Comparison of ENCODE assay signal across 1 cellular context in the genomic region with DNA sequence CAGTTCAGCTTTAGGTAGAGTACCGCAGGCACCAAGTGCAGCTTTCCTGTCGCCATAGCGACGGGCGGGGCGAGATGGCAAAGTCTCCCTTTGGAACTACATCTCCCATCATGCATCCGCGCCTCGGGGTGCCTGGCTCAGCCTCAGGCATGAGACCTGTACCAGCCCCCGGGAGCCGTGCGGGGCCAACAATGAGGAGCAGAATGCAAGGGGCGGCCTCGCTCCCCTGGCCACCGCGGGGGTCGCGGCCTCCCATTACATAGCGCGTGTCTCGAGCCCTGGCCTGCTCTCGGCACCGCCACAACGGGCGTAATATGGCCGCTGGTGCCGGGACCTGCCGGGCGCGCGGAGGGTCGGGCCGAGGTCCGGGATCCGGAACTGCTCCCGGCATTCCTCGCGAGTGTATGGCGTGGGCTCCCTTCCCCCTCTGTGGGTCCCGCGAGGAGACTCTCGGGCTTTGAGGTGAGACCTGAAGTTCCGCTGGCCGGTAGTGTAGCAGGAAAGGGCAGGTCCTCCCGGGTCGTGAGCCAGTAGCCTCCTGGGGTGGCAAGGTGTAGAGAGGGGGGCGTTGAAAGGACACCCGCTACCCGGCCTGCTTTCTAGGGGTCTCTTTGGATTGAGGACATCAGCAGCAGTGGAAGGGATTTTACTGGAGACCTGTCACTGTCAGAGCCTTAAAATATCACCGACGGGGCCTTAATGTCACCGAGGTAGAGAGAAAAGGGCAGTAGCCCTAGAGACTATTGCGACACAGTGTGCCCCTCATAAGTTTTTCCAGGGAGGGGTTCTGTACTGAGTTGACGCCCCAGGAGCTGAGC.
TF ChIP-seq lines count a peak whose summit lies in the region.

A gene with protein sequence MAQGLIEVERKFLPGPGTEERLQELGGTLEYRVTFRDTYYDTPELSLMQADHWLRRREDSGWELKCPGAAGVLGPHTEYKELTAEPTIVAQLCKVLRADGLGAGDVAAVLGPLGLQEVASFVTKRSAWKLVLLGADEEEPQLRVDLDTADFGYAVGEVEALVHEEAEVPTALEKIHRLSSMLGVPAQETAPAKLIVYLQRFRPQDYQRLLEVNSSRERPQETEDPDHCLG (plus strand): TSS at position 390 of the 818 bp plus-strand sequence. CDS start 487 bp downstream, outside the sequence.

TF ChIP-seq in GM12878, 131 proteins besides CTCF, POLR2A, EP300 and RAD21 (continued from another document):
- TF ChIP-seq, protein P1, sequence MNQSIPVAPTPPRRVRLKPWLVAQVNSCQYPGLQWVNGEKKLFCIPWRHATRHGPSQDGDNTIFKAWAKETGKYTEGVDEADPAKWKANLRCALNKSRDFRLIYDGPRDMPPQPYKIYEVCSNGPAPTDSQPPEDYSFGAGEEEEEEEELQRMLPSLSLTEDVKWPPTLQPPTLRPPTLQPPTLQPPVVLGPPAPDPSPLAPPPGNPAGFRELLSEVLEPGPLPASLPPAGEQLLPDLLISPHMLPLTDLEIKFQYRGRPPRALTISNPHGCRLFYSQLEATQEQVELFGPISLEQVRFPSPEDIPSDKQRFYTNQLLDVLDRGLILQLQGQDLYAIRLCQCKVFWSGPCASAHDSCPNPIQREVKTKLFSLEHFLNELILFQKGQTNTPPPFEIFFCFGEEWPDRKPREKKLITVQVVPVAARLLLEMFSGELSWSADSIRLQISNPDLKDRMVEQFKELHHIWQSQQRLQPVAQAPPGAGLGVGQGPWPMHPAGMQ (IDR thresholded peaks at IDR 0.05; ENCODE audit: borderline replicate concordance): peak; percentile 18; the same call in 1 of the 2 replicates
- TF ChIP-seq BRCA1 (IDR thresholded peaks at IDR 0.05; ENCODE audit: low read depth, low read length) (peak; percentile 73), NR2C1 (IDR thresholded peaks at IDR 0.05) (peak; percentile 61), MXI1 (IDR thresholded peaks at IDR 0.05; ENCODE audit: low read depth, low read length) (peak; percentile 94), NR2F1 (conservative IDR thresholded peaks at IDR 0.05) (peak; percentile 71), NR2C2 (IDR thresholded peaks at IDR 0.05; ENCODE audit: borderline replicate concordance, control insufficient read depth, insufficient read length, low read depth) (no peak), MTA3 (IDR thresholded peaks at IDR 0.05; ENCODE audit: borderline replicate concordance, low read length) (0 out of 2 replicates have a peak, but pooled peaks have one; percentile 48), ZBTB11 (CRISPR knock-in tag; IDR thresholded peaks at IDR 0.05) (peak; percentile 62), ZZZ3 (IDR thresholded peaks at IDR 0.05; ENCODE audit: control insufficient read depth, insufficient read length, low read depth) (no peak), CHD2 (IDR thresholded peaks at IDR 0.05; ENCODE audit: borderline replicate concordance, low read depth, low read length) (peak; percentile 98), ETV6 (conservative IDR thresholded peaks at IDR 0.05 in 1 of 2, IDR thresholded peaks at IDR 0.05 in 1 of 2; ENCODE audit: borderline replicate concordance in 1 of 2, low read depth in 1 of 2) (no peak), ZBED1 (IDR thresholded peaks at IDR 0.05; ENCODE audit: borderline replicate concordance) (no peak), NFXL1 (IDR thresholded peaks at IDR 0.05; ENCODE audit: borderline replicate concordance) (no peak), SIX5 (IDR thresholded peaks at IDR 0.05; ENCODE audit: low read depth, low read length, severe bottlenecking) (peak; percentile 74), BACH1 (IDR thresholded peaks at IDR 0.05; ENCODE audit: borderline replicate concordance) (0 out of 2 replicates have a peak, but pooled peaks have one; percentile 19), TAF1 (IDR thresholded peaks at IDR 0.05; ENCODE audit: borderline replicate concordance, low read depth, low read length) (0 out of 2 replicates have a peak, but pooled peaks have one; percentile 76), TARDBP (IDR thresholded peaks at IDR 0.05; ENCODE audit: borderline replicate concordance) (no peak; the same call in 1 of the 2 replicates), STAT1 (conservative IDR thresholded peaks at IDR 0.05) (peak; percentile 92; the same call in 1 of the 2 replicates), CBFB (IDR thresholded peaks at IDR 0.05; ENCODE audit: low read depth) (peak; percentile 61; the same call in 1 of the 2 replicates), CHD1 (IDR thresholded peaks at IDR 0.05; ENCODE audit: low read depth, low read length) (0 out of 2 replicates have a peak, but pooled peaks have one; percentile 38), IRF4 (IDR thresholded peaks at IDR 0.05; ENCODE audit: low read depth, low read length) (no peak), CEBPZ (IDR thresholded peaks at IDR 0.05; ENCODE audit: low read depth, low read length) (no peak), SPI1 (IDR thresholded peaks at IDR 0.05; ENCODE audit: borderline replicate concordance, insufficient read depth, low read depth, low read length) (no peak), BCL11A (IDR thresholded peaks at IDR 0.05; ENCODE audit: low read depth, low read length) (no peak), PML (IDR thresholded peaks at IDR 0.05; ENCODE audit: low read length) (peak; percentile 71; the same call in 1 of the 2 replicates), ZNF274 (IDR thresholded peaks at IDR 0.05; ENCODE audit: insufficient read depth, insufficient read length) (no peak), CBX3 (IDR thresholded peaks at IDR 0.05; ENCODE audit: borderline replicate concordance, low read depth) (no peak)
- TF ChIP-seq, protein P2, sequence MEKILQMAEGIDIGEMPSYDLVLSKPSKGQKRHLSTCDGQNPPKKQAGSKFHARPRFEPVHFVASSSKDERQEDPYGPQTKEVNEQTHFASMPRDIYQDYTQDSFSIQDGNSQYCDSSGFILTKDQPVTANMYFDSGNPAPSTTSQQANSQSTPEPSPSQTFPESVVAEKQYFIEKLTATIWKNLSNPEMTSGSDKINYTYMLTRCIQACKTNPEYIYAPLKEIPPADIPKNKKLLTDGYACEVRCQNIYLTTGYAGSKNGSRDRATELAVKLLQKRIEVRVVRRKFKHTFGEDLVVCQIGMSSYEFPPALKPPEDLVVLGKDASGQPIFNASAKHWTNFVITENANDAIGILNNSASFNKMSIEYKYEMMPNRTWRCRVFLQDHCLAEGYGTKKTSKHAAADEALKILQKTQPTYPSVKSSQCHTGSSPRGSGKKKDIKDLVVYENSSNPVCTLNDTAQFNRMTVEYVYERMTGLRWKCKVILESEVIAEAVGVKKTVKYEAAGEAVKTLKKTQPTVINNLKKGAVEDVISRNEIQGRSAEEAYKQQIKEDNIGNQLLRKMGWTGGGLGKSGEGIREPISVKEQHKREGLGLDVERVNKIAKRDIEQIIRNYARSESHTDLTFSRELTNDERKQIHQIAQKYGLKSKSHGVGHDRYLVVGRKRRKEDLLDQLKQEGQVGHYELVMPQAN (conservative IDR thresholded peaks at IDR 0.05): peak; percentile 80; the same call in 1 of the 2 replicates
- TF ChIP-seq, protein P3, sequence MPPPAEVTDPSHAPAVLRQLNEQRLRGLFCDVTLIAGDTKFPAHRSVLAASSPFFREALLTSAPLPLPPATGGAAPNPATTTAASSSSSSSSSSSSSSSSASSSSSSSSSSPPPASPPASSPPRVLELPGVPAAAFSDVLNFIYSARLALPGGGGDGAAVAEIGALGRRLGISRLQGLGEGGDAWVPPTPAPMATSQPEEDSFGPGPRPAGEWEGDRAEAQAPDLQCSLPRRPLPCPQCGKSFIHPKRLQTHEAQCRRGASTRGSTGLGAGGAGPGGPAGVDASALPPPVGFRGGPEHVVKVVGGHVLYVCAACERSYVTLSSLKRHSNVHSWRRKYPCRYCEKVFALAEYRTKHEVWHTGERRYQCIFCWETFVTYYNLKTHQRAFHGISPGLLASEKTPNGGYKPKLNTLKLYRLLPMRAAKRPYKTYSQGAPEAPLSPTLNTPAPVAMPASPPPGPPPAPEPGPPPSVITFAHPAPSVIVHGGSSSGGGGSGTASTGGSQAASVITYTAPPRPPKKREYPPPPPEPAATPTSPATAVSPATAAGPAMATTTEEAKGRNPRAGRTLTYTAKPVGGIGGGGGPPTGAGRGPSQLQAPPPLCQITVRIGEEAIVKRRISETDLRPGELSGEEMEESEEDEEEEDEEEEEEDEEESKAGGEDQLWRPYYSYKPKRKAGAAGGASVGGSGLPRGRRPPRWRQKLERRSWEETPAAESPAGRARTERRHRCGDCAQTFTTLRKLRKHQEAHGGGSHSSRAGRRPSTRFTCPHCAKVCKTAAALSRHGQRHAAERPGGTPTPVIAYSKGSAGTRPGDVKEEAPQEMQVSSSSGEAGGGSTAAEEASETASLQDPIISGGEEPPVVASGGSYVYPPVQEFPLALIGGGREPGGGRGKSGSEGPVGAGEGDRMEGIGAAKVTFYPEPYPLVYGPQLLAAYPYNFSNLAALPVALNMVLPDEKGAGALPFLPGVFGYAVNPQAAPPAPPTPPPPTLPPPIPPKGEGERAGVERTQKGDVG (CRISPR knock-in tag; IDR thresholded peaks at IDR 0.05): no peak
